22 cellular contexts compared by ENCODE assay signal in the genomic region with DNA sequence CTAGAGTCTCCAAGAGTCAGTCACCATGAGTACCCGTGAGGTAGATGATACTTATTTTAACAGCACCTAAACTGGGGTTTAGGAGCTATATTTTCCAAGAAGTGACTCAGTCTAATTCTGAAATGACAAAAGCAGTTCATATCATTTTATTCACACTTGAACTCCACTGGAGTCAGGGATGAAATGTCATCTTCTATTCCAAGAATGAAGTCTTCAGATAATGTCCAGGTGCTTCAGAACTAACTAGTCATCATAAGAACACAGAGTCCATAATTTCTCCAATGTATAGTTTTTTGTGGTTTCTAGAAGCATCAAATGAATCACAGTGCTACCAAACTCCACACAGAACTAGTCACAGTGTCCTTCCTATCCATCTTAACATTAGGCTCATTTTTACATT. TPM values are rescaled to one million over a fixed set of nuclear protein-coding genes. Genes with fewer than 3 reads are reported as not detected.
DNase-seq lines count a peak whose midpoint lies in the region; ATAC-seq, FAIRE-seq and TF ChIP-seq lines count a peak whose summit lies in the region.
"Had no signal": no experiment of that assay in that cellular context is flagged by ENCODE, and none has a peak within 500 bp of the region (broad histone marks: within the 10 kb centered on the region; RNA-seq: fewer than 3 reads in every experiment).

No MANE protein-coding gene starts in this region.

- intact Hi-C loops in activated CD8-positive, alpha-beta T cell treated with anti-CD3 and anti-CD28 coated beads for 36 hours (cut with micrococcal nuclease), result no loop called here

- peak; percentile 36 for FAIRE-seq in GM12892 (lab: Jason Lieb, UNC)
- FAIRE-seq: GM12891 had no signal

- no peaks in the 10 kb centered on the region for H3K27me3 Mint-ChIP-seq in activated CD8-positive, alpha-beta T cell treated with anti-CD3 and anti-CD28 coated beads for 36 hours
- H3K27me3 Mint-ChIP-seq in activated CD8-positive, alpha-beta T cell treated with anti-CD3 and anti-CD28 coated beads, Interleukin-2, amount 10 ng/mL, durations not matched to agents 7 days and 5 days (ENCODE audit: low read depth), result no peaks in the 10 kb centered on the region
- H3K27me3 Mint-ChIP-seq: CD4-positive, CD25-positive, alpha-beta regulatory T cell had no signal

- DNase-seq in activated CD8-positive, alpha-beta T cell treated with anti-CD3 and anti-CD28 coated beads for 36 hours, result no peak
- no peak for DNase-seq in activated CD8-positive, alpha-beta T cell treated with anti-CD3 and anti-CD28 coated beads, Interleukin-2, amount 10 ng/mL, durations not matched to agents 7 days and 5 days
- DNase-seq in GM12892 (ENCODE audit: insufficient read length) (no peak), foreskin keratinocyte (no peak), NCI-H1092 (lab: John Stamatoyannopoulos, UW) (no peak), WERI-Rb-1 (no peak)
- DNase-seq: BE2C; CD4-positive, CD25-positive, alpha-beta regulatory T cell; COR-L47; GF-D8; MM.1S; NCI-H1092 treated with DMSO at 0.1 percent for 48 hours; NCI-H146; NCI-H2029 treated with DMSO at 0.1 percent for 48 hours; NCI-H2171; NCI-H526; PC-3; SIG-M5 had no signal

- H3K4me1 ChIP-seq in HUES6 (ENCODE audit: control insufficient read depth, insufficient read depth, low read length), result peaks cover 12% of the 10 kb centered on the region; the same call in 1 of the 2 replicates
- H3K4me1 ChIP-seq in foreskin keratinocyte, result no peaks in the 10 kb centered on the region

- ATAC-seq in activated CD8-positive, alpha-beta T cell treated with anti-CD3 and anti-CD28 coated beads for 36 hours, result peak; percentile 66
- no peak for ATAC-seq in activated CD8-positive, alpha-beta T cell treated with anti-CD3 and anti-CD28 coated beads, Interleukin-2, amount 10 ng/mL, durations not matched to agents 7 days and 5 days
- peak; percentile 61 for ATAC-seq in foreskin keratinocyte
- ATAC-seq in GM21390 (IDR thresholded peaks at IDR 0.05; ENCODE audit: unreplicated experiment), result no peak
- ATAC-seq: PC-3 had no signal

- no peak for TF ChIP-seq POLR2A in GM12892 (IDR thresholded peaks at IDR 0.05; ENCODE audit: low read depth, low read length)

- no peak overlapping the region for H3K9ac ChIP-seq in HUES6 (ENCODE audit: low read length)

- H3K9me3 ChIP-seq in HUES6 (ENCODE audit: control insufficient read depth, insufficient read depth, low read depth, low read length) (peaks cover 10% of the 10 kb centered on the region; the same call in 1 of the 2 replicates), WERI-Rb-1 (ENCODE audit: severe bottlenecking) (no peaks in the 10 kb centered on the region)
- H3K9me3 ChIP-seq: BE2C had no signal

- no peak overlapping the region for H3K27ac Mint-ChIP-seq in activated CD8-positive, alpha-beta T cell treated with anti-CD3 and anti-CD28 coated beads for 36 hours
- H3K27ac Mint-ChIP-seq in activated CD8-positive, alpha-beta T cell treated with anti-CD3 and anti-CD28 coated beads, Interleukin-2, amount 10 ng/mL, durations not matched to agents 7 days and 5 days, result no peak overlapping the region

- TF ChIP-seq CTCF in activated CD8-positive, alpha-beta T cell treated with anti-CD3 and anti-CD28 coated beads for 36 hours (IDR thresholded peaks at IDR 0.05), result no peak
- no peak for TF ChIP-seq CTCF in foreskin keratinocyte (conservative IDR thresholded peaks at IDR 0.05)
- TF ChIP-seq CTCF in WERI-Rb-1 (IDR thresholded peaks at IDR 0.05; ENCODE audit: low read depth, low read length), result no peak

- peaks cover 24% of the 10 kb centered on the region for H3K36me3 Mint-ChIP-seq in activated CD8-positive, alpha-beta T cell treated with anti-CD3 and anti-CD28 coated beads for 36 hours (ENCODE audit: low read depth)
- peaks cover 24% of the 10 kb centered on the region for H3K36me3 Mint-ChIP-seq in activated CD8-positive, alpha-beta T cell treated with anti-CD3 and anti-CD28 coated beads, Interleukin-2, amount 10 ng/mL, durations not matched to agents 7 days and 5 days (ENCODE audit: low read depth)

- H3K4me1 Mint-ChIP-seq in activated CD8-positive, alpha-beta T cell treated with anti-CD3 and anti-CD28 coated beads for 36 hours (ENCODE audit: low read depth), result peaks cover 36% of the 10 kb centered on the region
- H3K4me1 Mint-ChIP-seq in activated CD8-positive, alpha-beta T cell treated with anti-CD3 and anti-CD28 coated beads, Interleukin-2, amount 10 ng/mL, durations not matched to agents 7 days and 5 days (ENCODE audit: low read depth), result peaks cover 14% of the 10 kb centered on the region

- peaks cover 16% of the 10 kb centered on the region; the same call in 1 of the 2 replicates for H3K36me3 ChIP-seq in HUES6 (ENCODE audit: control insufficient read depth, insufficient read depth, low read length)
- H3K36me3 ChIP-seq in WERI-Rb-1, result no peaks in the 10 kb centered on the region; the same call in none of the 2 replicates

- H3K27me3 ChIP-seq in HUES6 (ENCODE audit: control insufficient read depth, insufficient read depth, low read length), result no peaks in the 10 kb centered on the region
- H3K27me3 ChIP-seq in foreskin keratinocyte, result no peaks in the 10 kb centered on the region
- no peaks in the 10 kb centered on the region for H3K27me3 ChIP-seq in WERI-Rb-1 (ENCODE audit: insufficient read depth, low read depth, severe bottlenecking)
- H3K27me3 ChIP-seq: BE2C had no signal

- no peak overlapping the region for H3K4me3 ChIP-seq in HUES6 (ENCODE audit: low read depth, low read length)
- H3K4me3 ChIP-seq in WERI-Rb-1 (ENCODE audit: low read depth, low read length), result no peak overlapping the region

- H3K27ac ChIP-seq in HUES6 (ENCODE audit: low read depth, low read length) (0 out of 2 replicates have a peak overlapping the region, but pooled peaks have one; percentile 47), foreskin keratinocyte (no peak overlapping the region), WERI-Rb-1 (no peak overlapping the region)
- H3K27ac ChIP-seq: RWPE1 had no signal

- CTCF ChIA-PET in activated CD8-positive, alpha-beta T cell treated with anti-CD3 and anti-CD28 coated beads for 36 hours (lab: Charles Lee), result no interaction called here
- CTCF ChIA-PET in activated CD8-positive, alpha-beta T cell treated with anti-CD3 and anti-CD28 coated beads, Interleukin-2, amount 10 ng/mL, durations not matched to agents 7 days and 5 days (lab: Charles Lee), result interaction anchor here (1.0 kb wide), 1 partner anchor 63 kb away, joined by 4 read pairs; a partner anchor contains a TSS

- no peak overlapping the region for H3K4me3 Mint-ChIP-seq in activated CD8-positive, alpha-beta T cell treated with anti-CD3 and anti-CD28 coated beads for 36 hours
- no peak overlapping the region for H3K4me3 Mint-ChIP-seq in activated CD8-positive, alpha-beta T cell treated with anti-CD3 and anti-CD28 coated beads, Interleukin-2, amount 10 ng/mL, durations not matched to agents 7 days and 5 days
- H3K4me3 Mint-ChIP-seq: CD4-positive, CD25-positive, alpha-beta regulatory T cell had no signal

- no peaks in the 10 kb centered on the region for H3K9me3 Mint-ChIP-seq in activated CD8-positive, alpha-beta T cell treated with anti-CD3 and anti-CD28 coated beads for 36 hours
- H3K9me3 Mint-ChIP-seq in activated CD8-positive, alpha-beta T cell treated with anti-CD3 and anti-CD28 coated beads, Interleukin-2, amount 10 ng/mL, durations not matched to agents 7 days and 5 days (ENCODE audit: insufficient read depth), result no peaks in the 10 kb centered on the region
- H3K9me3 Mint-ChIP-seq: CD4-positive, CD25-positive, alpha-beta regulatory T cell had no signal

- POLR2A ChIA-PET in activated CD8-positive, alpha-beta T cell treated with anti-CD3 and anti-CD28 coated beads for 36 hours (lab: Charles Lee), result no interaction called here
- POLR2A ChIA-PET in activated CD8-positive, alpha-beta T cell treated with anti-CD3 and anti-CD28 coated beads, Interleukin-2, amount 10 ng/mL, durations not matched to agents 7 days and 5 days (lab: Charles Lee), result no interaction called here

RNA-seq across cellular contexts. Expression of a gene that starts 13.3 kb away (rescaled TPM):
- 10 to 100 TPM; 56.9 to 68.3 TPM for total RNA-seq in activated CD8-positive, alpha-beta T cell treated with anti-CD3 and anti-CD28 coated beads for 36 hours
- total RNA-seq in activated CD8-positive, alpha-beta T cell treated with anti-CD3 and anti-CD28 coated beads, Interleukin-2, amount 10 ng/mL, durations not matched to agents 7 days and 5 days, result 10 to 100 TPM; 59.5 to 64.7 TPM
- polyA plus RNA-seq in GM12892 (2012; ENCODE audit: missing spikeins), result 68.1 TPM
- 114 TPM in 2 replicates for total RNA-seq in foreskin keratinocyte
- 52.4 and 58.4 TPM in 2 replicates for polyA plus RNA-seq in foreskin keratinocyte

Comparison
In these comparisons a context has a peak if more than half of its experiments do, and no peak if none do; other contexts are left out.
1. ATAC-seq: peak in activated CD8-positive, alpha-beta T cell treated with anti-CD3 and anti-CD28 coated beads for 36 hours (single experiment) and foreskin keratinocyte (single experiment); none in activated CD8-positive, alpha-beta T cell treated with anti-CD3 and anti-CD28 coated beads, Interleukin-2, amount 10 ng/mL, durations not matched to agents 7 days and 5 days (single experiment) and GM21390 (single experiment).